7 cellular contexts compared by ENCODE assay signal in genomic region chr12:111430418-111431353, GRCh38. TPM values are rescaled to one million over a fixed set of nuclear protein-coding genes. Genes with fewer than 3 reads are reported as not detected.
A peak's percentile ranks its signal among the peaks of the same experiment; 100 is the strongest.
DNase-seq lines count a peak whose midpoint lies in the region; ATAC-seq lines count a peak whose summit lies in the region.

No MANE protein-coding gene starts in this region.

- H3K9me3 Mint-ChIP-seq in IgD-negative memory B cell, result no peaks in the 10 kb centered on the region

- H3K27me3 Mint-ChIP-seq in IgD-negative memory B cell, result no peaks in the 10 kb centered on the region

- DNase-seq in activated T-cell treated with anti-CD3 and anti-CD28 coated beads, Interleukin-2, amount 50 U/mL, for 48 hours, result peak; percentile 74 to 79
- DNase-seq in left lobe of liver (ENCODE audit: low spot score) (peak; percentile 77), Ammon's horn (ENCODE audit: low spot score) (no peak), cortex of kidney (lab: John Stamatoyannopoulos, UW) (no peak), cerebellum (ENCODE audit: low spot score) (no peak)
- peak; percentile 83 for DNase-seq in stimulated activated naive CD8-positive, alpha-beta T cell treated with anti-CD3 and anti-CD28 coated beads, Interleukin-15, Interleukin-2, amounts not matched to agents 100 U/mL and 50 U/mL, for 24 hours

- H3K4me1 Mint-ChIP-seq in IgD-negative memory B cell, result peaks cover 60 to 76% (median 65%) of the 10 kb centered on the region in 3 donors

- H3K36me3 Mint-ChIP-seq in IgD-negative memory B cell, result no peaks in the 10 kb centered on the region

- peak overlapping the region; percentile 78 to 94 (median 88) for H3K4me3 Mint-ChIP-seq in IgD-negative memory B cell

- ATAC-seq in left lobe of liver, result peak; percentile 33
- peak; percentile 17 for ATAC-seq in stimulated activated naive CD8-positive, alpha-beta T cell treated with anti-CD3 and anti-CD28 coated beads, Interleukin-15, Interleukin-2, amounts not matched to agents 100 U/mL and 50 U/mL, for 24 hours

- H3K27ac Mint-ChIP-seq in IgD-negative memory B cell, result peak overlapping the region; percentile 99

RNA-seq across cellular contexts. Expression of gene SH2B3, which starts 25.0 kb away (rescaled TPM):
- 10.3 TPM for polyA plus RNA-seq in IgD-negative memory B cell
- total RNA-seq in left lobe of liver (11.7 TPM), cerebellum (3.9 TPM)

Comparison
In these comparisons a context has a peak if more than half of its experiments do, and no peak if none do; other contexts are left out.
1. DNase-seq: peak in activated T-cell treated with anti-CD3 and anti-CD28 coated beads, Interleukin-2, amount 50 U/mL, for 48 hours (2 of 2), left lobe of liver (single experiment) and stimulated activated naive CD8-positive, alpha-beta T cell treated with anti-CD3 and anti-CD28 coated beads, Interleukin-15, Interleukin-2, amounts not matched to agents 100 U/mL and 50 U/mL, for 24 hours (single experiment); none in Ammon's horn (single experiment), cortex of kidney (single experiment) and cerebellum (single experiment).